Comparison of ENCODE assay signal across 30 cellular contexts in the genomic region with DNA sequence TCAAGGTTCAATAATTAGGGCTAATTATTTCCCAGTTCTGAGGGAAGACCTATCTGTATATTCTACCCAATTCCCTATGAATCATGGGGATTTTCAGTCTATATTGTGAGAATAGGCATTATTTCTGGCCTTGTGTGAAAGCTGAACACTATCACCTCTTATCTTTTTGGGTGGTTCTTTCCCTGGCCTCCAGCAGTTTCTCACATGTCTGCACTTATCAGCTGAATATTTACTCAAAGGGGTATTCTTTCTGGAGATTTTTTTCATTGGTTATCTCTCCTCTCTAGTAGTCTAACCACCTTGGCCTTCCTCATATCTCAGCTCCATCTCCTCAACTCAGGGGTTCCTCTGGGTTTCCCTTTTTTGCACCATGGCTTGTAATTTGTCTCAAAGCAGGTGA.
"Had no signal": no experiment of that assay in that cellular context is flagged by ENCODE, and none has a peak within 500 bp of the region (broad histone marks: within the 10 kb centered on the region; RNA-seq: fewer than 3 reads in every experiment).

No MANE protein-coding gene starts in this region.

- H3K4me3 Mint-ChIP-seq: naive thymus-derived CD4-positive, alpha-beta T cell; natural killer cell treated with Interleukin-12 subunit alpha and Interleukin-12 subunit beta and Interleukin-15 and Interleukin-18, amount 100 ng/mL, for 72 hours; neural crest cell; stimulated activated memory B cell treated with anti-CD40 and anti-IgM and Interleukin-4, amounts not matched to agents 10 μg/mL and 1 μg/mL and 100 μg/mL, for 72 hours; stimulated activated naive CD8-positive, alpha-beta T cell treated with anti-CD3 and anti-CD28 coated beads, Interleukin-15, amount 100 ng/mL, for 72 hours had no signal

- H3K4me3 ChIP-seq: heart right ventricle, hepatocyte, lower lobe of right lung, mucosa of descending colon, psoas muscle, right atrium auricular region, right lobe of liver, smooth muscle cell, transverse colon, upper lobe of left lung, vagina had no signal

- H3K27ac ChIP-seq: hepatocyte, lower lobe of right lung, parathyroid adenoma, psoas muscle, right atrium auricular region, right lobe of liver, transverse colon, upper lobe of left lung, vagina had no signal

- H3K79me2 ChIP-seq: hepatocyte, parathyroid adenoma had no signal

- H3K27me3 Mint-ChIP-seq: stimulated activated memory B cell treated with anti-CD40 and anti-IgM and Interleukin-4, amounts not matched to agents 10 μg/mL and 1 μg/mL and 100 μg/mL, for 72 hours; stimulated activated naive CD8-positive, alpha-beta T cell treated with anti-CD3 and anti-CD28 coated beads, Interleukin-15, amount 100 ng/mL, for 72 hours had no signal

- H2AFZ ChIP-seq: hepatocyte, parathyroid adenoma had no signal

- H3K4me1 Mint-ChIP-seq: naive thymus-derived CD4-positive, alpha-beta T cell; neural crest cell; stimulated activated memory B cell treated with anti-CD40 and anti-IgM and Interleukin-4, amounts not matched to agents 10 μg/mL and 1 μg/mL and 100 μg/mL, for 72 hours; stimulated activated naive CD8-positive, alpha-beta T cell treated with anti-CD3 and anti-CD28 coated beads, Interleukin-15, amount 100 ng/mL, for 72 hours had no signal

- H3K4me2 ChIP-seq: hepatocyte, smooth muscle cell had no signal

- DNase-seq: heart right ventricle; islet precursor cell; left ventricle myocardium superior; lower lobe of right lung; mammary epithelial cell; mesenchymal stem cell; midbrain; mucosa of descending colon; naive thymus-derived CD4-positive, alpha-beta T cell; nucleus accumbens; psoas muscle; right lobe of liver; stimulated activated CD4-positive, alpha-beta T cell treated with anti-CD3 and anti-CD28 coated beads, Interleukin-1b, Interleukin-23, amount 100 ng/mL, for 48 hours; stimulated activated CD4-positive, alpha-beta T cell treated with anti-CD3 and anti-CD28 coated beads, Interleukin-2, amount 100 ng/mL, for 48 hours; stimulated activated CD4-positive, alpha-beta T cell treated with anti-CD3 and anti-CD28 coated beads, Interleukin-4, amount 100 ng/mL, for 4 hours; stimulated activated CD8-positive, alpha-beta memory T cell treated with anti-CD3 and anti-CD28 coated beads, Interleukin-4, amount 100 ng/mL, for 48 hours; stimulated activated naive CD4-positive, alpha-beta T cell treated with Interleukin-2 at 50 U/mL for 16 hours; stimulated activated naive CD8-positive, alpha-beta T cell treated with anti-CD3 and anti-CD28 coated beads, Interleukin-15, amount 100 ng/mL, for 72 hours; substantia nigra; transverse colon; upper lobe of left lung had no signal

- H3K27ac Mint-ChIP-seq: naive thymus-derived CD4-positive, alpha-beta T cell; natural killer cell treated with Interleukin-12 subunit alpha and Interleukin-12 subunit beta and Interleukin-15 and Interleukin-18, amount 100 ng/mL, for 72 hours; stimulated activated memory B cell treated with anti-CD40 and anti-IgM and Interleukin-4, amounts not matched to agents 10 μg/mL and 1 μg/mL and 100 μg/mL, for 72 hours; stimulated activated naive CD8-positive, alpha-beta T cell treated with anti-CD3 and anti-CD28 coated beads, Interleukin-15, amount 100 ng/mL, for 72 hours had no signal

- H3K9ac ChIP-seq: parathyroid adenoma had no signal

- H3K4me1 ChIP-seq: lower lobe of right lung, psoas muscle, right atrium auricular region, right lobe of liver, transverse colon, upper lobe of left lung, vagina had no signal

- H3K9me3 ChIP-seq: right lobe of liver, upper lobe of left lung had no signal

- ATAC-seq: left lobe of liver; left ventricle myocardium superior; lower lobe of right lung; mucosa of descending colon; naive thymus-derived CD4-positive, alpha-beta T cell; natural killer cell treated with Interleukin-12 subunit alpha and Interleukin-12 subunit beta and Interleukin-15 and Interleukin-18, amount 100 ng/mL, for 72 hours; psoas muscle; right lobe of liver; stimulated activated memory B cell treated with anti-CD40 and anti-IgM and Interleukin-4, amounts not matched to agents 10 μg/mL and 1 μg/mL and 100 μg/mL, for 72 hours; stimulated activated naive CD8-positive, alpha-beta T cell treated with anti-CD3 and anti-CD28 coated beads, Interleukin-15, amount 100 ng/mL, for 72 hours had no signal

- H3K27me3 ChIP-seq: heart right ventricle, hepatocyte, right atrium auricular region, right lobe of liver, transverse colon, upper lobe of left lung, vagina had no signal

- H3K36me3 Mint-ChIP-seq: naive thymus-derived CD4-positive, alpha-beta T cell; stimulated activated memory B cell treated with anti-CD40 and anti-IgM and Interleukin-4, amounts not matched to agents 10 μg/mL and 1 μg/mL and 100 μg/mL, for 72 hours had no signal

- H3K36me3 ChIP-seq: heart right ventricle, lower lobe of right lung, right atrium auricular region, right lobe of liver, transverse colon, upper lobe of left lung, vagina had no signal
